Comparison of ENCODE assay signal across 24 cellular contexts in the genomic region with DNA sequence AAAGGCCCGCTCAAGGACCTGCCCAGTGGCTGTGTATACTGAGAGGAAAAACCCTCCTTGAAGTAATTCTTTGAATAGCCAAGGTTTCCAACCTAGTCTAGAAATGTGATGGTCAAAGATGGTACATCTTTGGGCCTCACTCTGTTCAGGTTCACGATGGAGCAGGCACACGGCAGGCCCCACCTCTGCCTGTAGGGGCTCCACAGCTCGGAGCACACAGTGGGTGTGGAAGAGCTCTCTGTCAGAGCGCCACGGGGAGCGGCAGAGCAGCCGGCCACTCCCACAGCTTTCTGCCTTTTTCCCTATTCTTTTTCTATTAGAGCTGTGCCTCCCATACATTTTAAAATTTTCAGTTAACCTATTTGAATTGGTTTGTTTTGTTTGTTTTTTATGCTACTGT.
"Had no signal": no experiment of that assay in that cellular context is flagged by ENCODE, and none has a peak within 500 bp of the region (broad histone marks: within the 10 kb centered on the region; RNA-seq: fewer than 3 reads in every experiment).

No MANE protein-coding gene starts in this region.

- DNase-seq: dermis blood vessel endothelial cell; effector memory CD8-positive, alpha-beta T cell; gastrocnemius medialis; head of caudate nucleus; left cardiac atrium; left lung; mesenchymal stem cell; midbrain; naive thymus-derived CD4-positive, alpha-beta T cell; right lobe of liver; small intestine; stimulated activated CD4-positive, alpha-beta T cell treated with anti-CD3 and anti-CD28 coated beads, Interleukin-15, amount 100 ng/mL, for 24 hours; stimulated activated CD4-positive, alpha-beta T cell treated with anti-CD3 and anti-CD28 coated beads, Interleukin-2, amount 100 ng/mL, for 48 hours; stimulated activated naive B cell treated with anti-CD40 and anti-IgM and Interleukin-4, amounts not matched to agents 10 μg/mL and 1 μg/mL and 100 μg/mL, for 72 hours had no signal

- H3K4me3 Mint-ChIP-seq: effector memory CD8-positive, alpha-beta T cell; naive thymus-derived CD4-positive, alpha-beta T cell; nephron; neural progenitor cell; stimulated activated naive B cell treated with anti-CD40 and anti-IgM and Interleukin-4, amounts not matched to agents 10 μg/mL and 1 μg/mL and 100 μg/mL, for 72 hours; stimulated activated naive CD8-positive, alpha-beta T cell treated with anti-CD3 and anti-CD28 coated beads, Interleukin-15, Interleukin-2, amounts not matched to agents 100 ng/mL and 50 ng/mL, for 24 hours had no signal

- H3K27me3 ChIP-seq: gastrocnemius medialis, left lung, neural progenitor cell, right lobe of liver, tibial nerve, upper lobe of left lung had no signal

- H3K9me3 Mint-ChIP-seq: effector memory CD8-positive, alpha-beta T cell; nephron; stimulated activated naive B cell treated with anti-CD40 and anti-IgM and Interleukin-4, amounts not matched to agents 10 μg/mL and 1 μg/mL and 100 μg/mL, for 72 hours had no signal

- H3K4me1 Mint-ChIP-seq: stimulated activated naive B cell treated with anti-CD40 and anti-IgM and Interleukin-4, amounts not matched to agents 10 μg/mL and 1 μg/mL and 100 μg/mL, for 72 hours had no signal

- H3K4me2 ChIP-seq: neural progenitor cell had no signal

- H2AFZ ChIP-seq: neural progenitor cell, parathyroid adenoma had no signal

- H3K36me3 Mint-ChIP-seq: neural progenitor cell had no signal

- H3K27ac Mint-ChIP-seq: effector memory CD8-positive, alpha-beta T cell; naive thymus-derived CD4-positive, alpha-beta T cell; nephron; neural progenitor cell; progenitor cell of endocrine pancreas; stimulated activated naive B cell treated with anti-CD40 and anti-IgM and Interleukin-4, amounts not matched to agents 10 μg/mL and 1 μg/mL and 100 μg/mL, for 72 hours; stimulated activated naive CD8-positive, alpha-beta T cell treated with anti-CD3 and anti-CD28 coated beads, Interleukin-15, Interleukin-2, amounts not matched to agents 100 ng/mL and 50 ng/mL, for 24 hours had no signal

- FAIRE-seq: islet of Langerhans, small intestine had no signal

- H3K79me2 ChIP-seq: parathyroid adenoma had no signal

- H3K4me1 ChIP-seq: left lung, right lobe of liver, tibial nerve, upper lobe of left lung had no signal

- H3K27ac ChIP-seq: coronary artery, gastrocnemius medialis, left lung, neural progenitor cell, parathyroid adenoma, right lobe of liver, thoracic aorta, tibial nerve, upper lobe of left lung had no signal

- H3K9me3 ChIP-seq: gastrocnemius medialis, left lung, right lobe of liver, thoracic aorta, tibial nerve, upper lobe of left lung had no signal

- H3K4me3 ChIP-seq: coronary artery, gastrocnemius medialis, left lung, neural progenitor cell, right lobe of liver, thoracic aorta, tibial nerve, upper lobe of left lung had no signal

- H3K36me3 ChIP-seq: gastrocnemius medialis, left lung, neural progenitor cell, right lobe of liver, thoracic aorta, tibial nerve, upper lobe of left lung had no signal

- ATAC-seq: effector memory CD8-positive, alpha-beta T cell; gastrocnemius medialis; left cardiac atrium; left lung; naive thymus-derived CD4-positive, alpha-beta T cell; right lobe of liver; stimulated activated naive B cell treated with anti-CD40 and anti-IgM and Interleukin-4, amounts not matched to agents 10 μg/mL and 1 μg/mL and 100 μg/mL, for 72 hours had no signal

- H3K9ac ChIP-seq: neural progenitor cell, parathyroid adenoma had no signal

- H3K27me3 Mint-ChIP-seq: effector memory CD8-positive, alpha-beta T cell; naive thymus-derived CD4-positive, alpha-beta T cell; progenitor cell of endocrine pancreas; stimulated activated naive B cell treated with anti-CD40 and anti-IgM and Interleukin-4, amounts not matched to agents 10 μg/mL and 1 μg/mL and 100 μg/mL, for 72 hours; stimulated activated naive CD8-positive, alpha-beta T cell treated with anti-CD3 and anti-CD28 coated beads, Interleukin-15, Interleukin-2, amounts not matched to agents 100 ng/mL and 50 ng/mL, for 24 hours had no signal
